In genomic region chr19:48872182-48872883, GRCh38 we compare ENCODE assay signal across 8 cellular contexts. TPM values are rescaled to one million over a fixed set of nuclear protein-coding genes. Genes with fewer than 3 reads are reported as not detected.
DNase-seq lines count a peak whose midpoint lies in the region; ATAC-seq and TF ChIP-seq lines count a peak whose summit lies in the region.

PPP1R15A (plus strand) TSS chr19:48872421; CDS start chr19:48873234, 813 bp downstream.

- DNase-seq in NCI-H524 (lab: John Stamatoyannopoulos, UW) (peak; percentile 91 to 99), cerebellum (ENCODE audit: low spot score) (peak; percentile 100), islet precursor cell (peak; percentile 99)
- DNase-seq in activated CD4-positive, alpha-beta T cell treated with anti-CD3 and anti-CD28 coated beads for 24 hours (ENCODE audit: low read depth in 2 of 2), result peak; percentile 97 to 99
- peak; percentile 99 for DNase-seq in stimulated activated CD4-positive, alpha-beta T cell treated with anti-CD3 and anti-CD28 coated beads, Interleukin-12 subunit alpha, Interleukin-12 subunit beta, amount 100 ng/mL, for 4 hours

- no peak for TF ChIP-seq CTCF in 22Rv1 (IDR thresholded peaks at IDR 0.05)

- TF ChIP-seq POLR2A in GM18526 (IDR thresholded peaks at IDR 0.05; ENCODE audit: extremely low read depth, insufficient read length), result peak; percentile 100

- peak within 1 kb of the TSS; percentile 95 for H3K27ac ChIP-seq in 22Rv1

- peak; percentile 44 for ATAC-seq in HG03432 (IDR thresholded peaks at IDR 0.05; ENCODE audit: unreplicated experiment)

RNA-seq across cellular contexts. Expression of gene PPP1R15A, which starts in this region (rescaled TPM):
- total RNA-seq in cerebellum, result 13.9 TPM

Comparison
In these comparisons a context has a peak if more than half of its experiments do, and no peak if none do; other contexts are left out.
1. Peak in every context shown above with its lines: DNase-seq, ATAC-seq and H3K27ac ChIP-seq.